ENCODE assay signal across 1 cellular context in the genomic region with DNA sequence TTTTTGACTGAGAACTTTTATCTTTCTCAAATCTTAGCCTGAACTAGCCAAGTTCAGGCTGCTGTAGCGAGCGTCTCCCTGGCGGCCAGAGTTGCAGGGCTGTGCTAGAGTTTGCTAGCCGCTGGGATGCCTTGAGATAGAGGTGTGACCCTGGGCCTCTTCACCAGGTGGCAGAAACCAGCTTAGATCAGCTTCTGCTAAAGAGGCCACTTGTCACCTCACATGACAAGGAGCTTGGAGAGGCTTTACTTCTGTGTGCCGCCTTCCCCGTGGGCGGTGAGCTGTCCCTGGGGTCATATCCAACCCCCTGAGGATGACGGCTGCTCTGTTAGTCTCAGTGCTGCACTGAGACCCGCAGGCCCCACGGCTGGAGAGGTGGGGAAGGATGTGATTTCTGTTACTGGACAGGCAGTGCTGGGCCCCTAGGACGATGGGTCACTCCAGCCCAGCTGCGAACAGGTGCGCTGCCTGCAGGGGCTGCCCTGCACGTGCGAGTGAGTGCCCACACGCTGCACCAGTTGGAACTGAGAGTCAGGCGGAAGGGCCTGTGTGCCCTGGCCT.
TF ChIP-seq lines count a peak whose summit lies in the region.

No MANE protein-coding gene starts in this region.

TF ChIP-seq in SK-N-SH treated with all-trans-retinoic acid at 6 μM for 48 hours, 23 proteins besides CTCF, POLR2A, EP300 and RAD21 (continued from another document):
- TF ChIP-seq, protein P1, sequence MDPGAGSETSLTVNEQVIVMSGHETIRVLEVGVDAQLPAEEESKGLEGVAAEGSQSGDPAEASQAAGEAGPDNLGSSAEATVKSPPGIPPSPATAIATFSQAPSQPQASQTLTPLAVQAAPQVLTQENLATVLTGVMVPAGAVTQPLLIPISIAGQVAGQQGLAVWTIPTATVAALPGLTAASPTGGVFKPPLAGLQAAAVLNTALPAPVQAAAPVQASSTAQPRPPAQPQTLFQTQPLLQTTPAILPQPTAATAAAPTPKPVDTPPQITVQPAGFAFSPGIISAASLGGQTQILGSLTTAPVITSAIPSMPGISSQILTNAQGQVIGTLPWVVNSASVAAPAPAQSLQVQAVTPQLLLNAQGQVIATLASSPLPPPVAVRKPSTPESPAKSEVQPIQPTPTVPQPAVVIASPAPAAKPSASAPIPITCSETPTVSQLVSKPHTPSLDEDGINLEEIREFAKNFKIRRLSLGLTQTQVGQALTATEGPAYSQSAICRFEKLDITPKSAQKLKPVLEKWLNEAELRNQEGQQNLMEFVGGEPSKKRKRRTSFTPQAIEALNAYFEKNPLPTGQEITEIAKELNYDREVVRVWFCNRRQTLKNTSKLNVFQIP (CRISPR knock-in tag; IDR thresholded peaks at IDR 0.05; ENCODE audit: borderline replicate concordance, low read depth): no peak
